ENCODE assay signal across 17 cellular contexts in the genomic region with DNA sequence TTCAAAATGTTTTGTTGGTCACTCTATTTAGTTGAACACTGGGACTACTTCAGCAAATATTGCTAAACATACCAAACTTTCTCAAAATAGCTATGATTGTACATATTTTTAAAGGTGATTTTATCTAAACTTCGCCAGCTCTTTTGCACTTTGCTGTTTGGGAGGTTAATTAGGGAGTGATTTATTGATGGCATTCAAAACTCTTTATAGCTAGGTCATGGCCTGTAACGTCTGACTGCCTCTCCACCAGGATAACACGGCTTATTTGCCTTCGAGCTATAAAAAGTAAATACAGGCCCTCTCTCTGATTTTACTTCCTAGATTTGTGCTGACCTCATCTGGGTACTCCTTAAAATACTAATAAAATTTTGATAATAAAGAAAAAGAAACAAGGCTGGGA.
DNase-seq lines count a peak whose midpoint lies in the region; ATAC-seq and TF ChIP-seq lines count a peak whose summit lies in the region.
"Had no signal": no experiment of that assay in that cellular context is flagged by ENCODE, and none has a peak within 500 bp of the region (broad histone marks: within the 10 kb centered on the region; RNA-seq: fewer than 3 reads in every experiment).

No MANE protein-coding gene starts in this region.

- peaks cover 4% of the 10 kb centered on the region; the same call in 1 of the 2 replicates for H3K36me3 Mint-ChIP-seq in HFFc6 (ENCODE audit: low read depth)
- H3K36me3 Mint-ChIP-seq: CD14-positive monocyte had no signal

- no peak overlapping the region for H3K27ac Mint-ChIP-seq in HFFc6
- H3K27ac Mint-ChIP-seq: CD14-positive monocyte had no signal

- H3K4me1 Mint-ChIP-seq in HFFc6 (ENCODE audit: low read depth) = no peaks in the 10 kb centered on the region
- H3K4me1 Mint-ChIP-seq: CD14-positive monocyte had no signal

- ATAC-seq in HG03521 (IDR thresholded peaks at IDR 0.05; ENCODE audit: unreplicated experiment) (no peak), GM18511 (IDR thresholded peaks at IDR 0.05; ENCODE audit: unreplicated experiment) (no peak)

- TF ChIP-seq CTCF in HFFc6 (IDR thresholded peaks at IDR 0.05) = no peak

- no peaks in the 10 kb centered on the region for H3K27me3 Mint-ChIP-seq in HFFc6 (ENCODE audit: insufficient read depth)

- DNase-seq in DMS153 treated with DMSO at 0.1 percent for 48 hours (lab: John Stamatoyannopoulos, UW; ENCODE audit: unreplicated experiment) = peak; percentile 47
- DNase-seq in NCI-H1105 (lab: John Stamatoyannopoulos, UW) = peak; percentile 20
- peak; percentile 47 for DNase-seq in NCI-H510A (lab: John Stamatoyannopoulos, UW)
- peak; percentile 46 for DNase-seq in SHP77 treated with DMSO at 0.1 percent for 48 hours (lab: John Stamatoyannopoulos, UW)
- DNase-seq in HFFc6 = no peak
- no peak for DNase-seq in NCI-H82 treated with DMSO at 0.1 percent for 48 hours (lab: John Stamatoyannopoulos, UW; ENCODE audit: unreplicated experiment)
- DNase-seq: ACHN; AML-193; COR-L47; DMS79; MV-4-11; NCI-H226; NK-92 treated with Interleukin-12 subunit alpha and Interleukin-12 subunit beta, amount 100 ng/mL, for 24 hours; T-helper 2 cell had no signal

- H3K9me3 Mint-ChIP-seq in HFFc6 = peaks cover 41% of the 10 kb centered on the region

- H3K4me3 Mint-ChIP-seq in HFFc6 = no peak overlapping the region
- H3K4me3 Mint-ChIP-seq: CD14-positive monocyte had no signal

Comparison
In these comparisons a context has a peak if more than half of its experiments do, and no peak if none do; other contexts are left out.
1. DNase-seq: peak in DMS153 treated with DMSO at 0.1 percent for 48 hours (single experiment), NCI-H1105 (single experiment), NCI-H510A (single experiment) and SHP77 treated with DMSO at 0.1 percent for 48 hours (single experiment); none in HFFc6 (single experiment) and NCI-H82 treated with DMSO at 0.1 percent for 48 hours (single experiment).